ENCODE assay signal across 1 cellular context in the genomic region with DNA sequence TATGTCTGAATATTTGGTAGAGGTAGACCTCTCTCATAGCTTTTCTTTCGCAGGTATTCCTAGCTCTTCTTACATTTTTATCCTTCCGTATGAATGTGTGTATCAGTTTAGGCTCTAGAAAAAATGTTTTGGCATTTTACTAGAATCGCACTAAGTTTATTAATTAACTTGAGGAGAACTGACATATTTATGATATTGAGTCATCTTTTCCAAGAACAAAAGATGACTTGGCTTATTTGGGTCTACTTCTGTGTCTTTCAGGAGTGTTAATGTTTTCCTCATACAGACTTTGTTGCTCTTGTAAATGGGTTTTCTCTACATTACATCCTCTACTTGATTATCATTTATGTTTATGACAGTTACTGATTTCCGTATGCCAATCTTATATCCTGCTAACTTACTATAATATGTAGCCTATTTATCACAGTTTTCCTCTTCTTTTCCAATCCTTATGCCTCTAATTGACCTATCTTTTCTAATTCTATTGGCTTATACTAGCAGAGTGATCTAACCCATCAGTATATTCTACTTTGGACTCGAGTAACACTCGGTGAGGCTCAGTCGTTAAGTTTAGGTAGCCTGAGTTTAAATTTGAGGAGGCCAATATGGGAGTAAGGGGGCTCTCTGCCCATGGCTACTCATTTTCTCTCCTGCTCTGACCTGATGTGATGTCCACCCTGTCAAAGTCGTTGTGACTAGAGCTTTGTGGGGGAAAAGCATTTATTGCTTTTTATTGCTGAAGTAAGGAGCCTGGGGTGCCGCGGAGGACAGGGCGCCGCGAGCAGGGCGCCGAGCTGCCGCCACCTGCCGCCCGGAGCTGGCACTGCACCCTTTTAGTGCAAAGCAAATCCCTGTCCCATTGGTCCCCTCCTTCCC.
A peak's percentile ranks its signal among the peaks of the same experiment; 100 is the strongest.
TF ChIP-seq lines count a peak whose summit lies in the region.

No MANE protein-coding gene starts in this region.

TF ChIP-seq in K562, 482 proteins besides CTCF, POLR2A, EP300 and RAD21 (continued from another document):
- TF ChIP-seq, protein P1, sequence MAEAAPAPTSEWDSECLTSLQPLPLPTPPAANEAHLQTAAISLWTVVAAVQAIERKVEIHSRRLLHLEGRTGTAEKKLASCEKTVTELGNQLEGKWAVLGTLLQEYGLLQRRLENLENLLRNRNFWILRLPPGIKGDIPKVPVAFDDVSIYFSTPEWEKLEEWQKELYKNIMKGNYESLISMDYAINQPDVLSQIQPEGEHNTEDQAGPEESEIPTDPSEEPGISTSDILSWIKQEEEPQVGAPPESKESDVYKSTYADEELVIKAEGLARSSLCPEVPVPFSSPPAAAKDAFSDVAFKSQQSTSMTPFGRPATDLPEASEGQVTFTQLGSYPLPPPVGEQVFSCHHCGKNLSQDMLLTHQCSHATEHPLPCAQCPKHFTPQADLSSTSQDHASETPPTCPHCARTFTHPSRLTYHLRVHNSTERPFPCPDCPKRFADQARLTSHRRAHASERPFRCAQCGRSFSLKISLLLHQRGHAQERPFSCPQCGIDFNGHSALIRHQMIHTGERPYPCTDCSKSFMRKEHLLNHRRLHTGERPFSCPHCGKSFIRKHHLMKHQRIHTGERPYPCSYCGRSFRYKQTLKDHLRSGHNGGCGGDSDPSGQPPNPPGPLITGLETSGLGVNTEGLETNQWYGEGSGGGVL (CRISPR knock-in tag; IDR thresholded peaks at IDR 0.05): no peak
- TF ChIP-seq TBL1XR1 (IDR thresholded peaks at IDR 0.05; ENCODE audit: low read length in 2 of 2) (no peak), SMAD1 (IDR thresholded peaks at IDR 0.05; ENCODE audit: low read depth, low read length, partially characterized antibody) (no peak), GABPA (tag; conservative IDR thresholded peaks at IDR 0.05; ENCODE audit: low read depth) (no peak), ZNF830 (CRISPR knock-in tag; IDR thresholded peaks at IDR 0.05) (no peak), POU5F1 (IDR thresholded peaks at IDR 0.05; ENCODE audit: borderline replicate concordance, low read depth, low read length, partially characterized antibody) (no peak), KDM1A (IDR thresholded peaks at IDR 0.05) (no peak), MYC (IDR thresholded peaks at IDR 0.05; ENCODE audit: low read depth, low read length) (no peak), MYC (CRISPR knock-in tag; IDR thresholded peaks at IDR 0.05; ENCODE audit: borderline replicate concordance, low read depth) (no peak), TARDBP (IDR thresholded peaks at IDR 0.05) (no peak), HNRNPL (IDR thresholded peaks at IDR 0.05; ENCODE audit: low read depth, low read length) (no peak), ZNF174 (CRISPR knock-in tag; IDR thresholded peaks at IDR 0.05) (no peak), ZNF668 (CRISPR knock-in tag; IDR thresholded peaks at IDR 0.05) (no peak), L3MBTL2 (IDR thresholded peaks at IDR 0.05) (peak; percentile 49), TEAD4 (IDR thresholded peaks at IDR 0.05; ENCODE audit: low read length) (no peak), TEAD4 (CRISPR knock-in tag; IDR thresholded peaks at IDR 0.05; ENCODE audit: borderline replicate concordance) (no peak), SNRNP70 (optimal IDR thresholded peaks at IDR 0.05; ENCODE audit: low read depth, low read length) (no peak), ZSCAN29 (IDR thresholded peaks at IDR 0.05) (no peak), CHD1 (IDR thresholded peaks at IDR 0.05; ENCODE audit: low read length) (no peak), HOXB6 (CRISPR knock-in tag; IDR thresholded peaks at IDR 0.05; ENCODE audit: borderline replicate concordance) (no peak), ELF2 (CRISPR knock-in tag; IDR thresholded peaks at IDR 0.05) (peak; percentile 31; the same call in 1 of the 2 replicates), GATA2 (CRISPR knock-in tag; IDR thresholded peaks at IDR 0.05) (no peak), RBM14 (IDR thresholded peaks at IDR 0.05; ENCODE audit: borderline replicate concordance, insufficient read depth, low read depth, low read length) (no peak), POLR2G (IDR thresholded peaks at IDR 0.05; ENCODE audit: low read depth, low read length) (peak; percentile 76), ZBTB7A (IDR thresholded peaks at IDR 0.05; ENCODE audit: borderline replicate concordance, control insufficient read depth, low read depth, low read length) (no peak)
- TF ChIP-seq, protein P2, sequence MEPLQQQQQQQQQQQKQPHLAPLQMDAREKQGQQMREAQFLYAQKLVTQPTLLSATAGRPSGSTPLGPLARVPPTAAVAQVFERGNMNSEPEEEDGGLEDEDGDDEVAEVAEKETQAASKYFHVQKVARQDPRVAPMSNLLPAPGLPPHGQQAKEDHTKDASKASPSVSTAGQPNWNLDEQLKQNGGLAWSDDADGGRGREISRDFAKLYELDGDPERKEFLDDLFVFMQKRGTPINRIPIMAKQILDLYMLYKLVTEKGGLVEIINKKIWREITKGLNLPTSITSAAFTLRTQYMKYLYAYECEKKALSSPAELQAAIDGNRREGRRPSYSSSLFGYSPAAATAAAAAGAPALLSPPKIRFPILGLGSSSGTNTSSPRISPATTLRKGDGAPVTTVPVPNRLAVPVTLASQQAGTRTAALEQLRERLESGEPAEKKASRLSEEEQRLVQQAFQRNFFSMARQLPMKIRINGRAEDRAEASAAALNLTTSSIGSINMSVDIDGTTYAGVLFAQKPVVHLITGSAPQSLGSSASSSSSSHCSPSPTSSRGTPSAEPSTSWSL (CRISPR knock-in tag; IDR thresholded peaks at IDR 0.05; ENCODE audit: borderline replicate concordance): no peak
- TF ChIP-seq, protein P3, sequence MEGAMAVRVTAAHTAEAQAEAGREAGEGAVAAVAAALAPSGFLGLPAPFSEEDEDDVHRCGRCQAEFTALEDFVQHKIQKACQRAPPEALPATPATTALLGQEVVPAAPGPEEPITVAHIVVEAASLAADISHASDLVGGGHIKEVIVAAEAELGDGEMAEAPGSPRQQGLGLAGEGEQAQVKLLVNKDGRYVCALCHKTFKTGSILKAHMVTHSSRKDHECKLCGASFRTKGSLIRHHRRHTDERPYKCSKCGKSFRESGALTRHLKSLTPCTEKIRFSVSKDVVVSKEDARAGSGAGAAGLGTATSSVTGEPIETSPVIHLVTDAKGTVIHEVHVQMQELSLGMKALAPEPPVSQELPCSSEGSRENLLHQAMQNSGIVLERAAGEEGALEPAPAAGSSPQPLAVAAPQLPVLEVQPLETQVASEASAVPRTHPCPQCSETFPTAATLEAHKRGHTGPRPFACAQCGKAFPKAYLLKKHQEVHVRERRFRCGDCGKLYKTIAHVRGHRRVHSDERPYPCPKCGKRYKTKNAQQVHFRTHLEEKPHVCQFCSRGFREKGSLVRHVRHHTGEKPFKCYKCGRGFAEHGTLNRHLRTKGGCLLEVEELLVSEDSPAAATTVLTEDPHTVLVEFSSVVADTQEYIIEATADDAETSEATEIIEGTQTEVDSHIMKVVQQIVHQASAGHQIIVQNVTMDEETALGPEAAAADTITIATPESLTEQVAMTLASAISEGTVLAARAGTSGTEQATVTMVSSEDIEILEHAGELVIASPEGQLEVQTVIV (CRISPR knock-in tag; IDR thresholded peaks at IDR 0.05; ENCODE audit: borderline replicate concordance): no peak
- TF ChIP-seq, protein P4, sequence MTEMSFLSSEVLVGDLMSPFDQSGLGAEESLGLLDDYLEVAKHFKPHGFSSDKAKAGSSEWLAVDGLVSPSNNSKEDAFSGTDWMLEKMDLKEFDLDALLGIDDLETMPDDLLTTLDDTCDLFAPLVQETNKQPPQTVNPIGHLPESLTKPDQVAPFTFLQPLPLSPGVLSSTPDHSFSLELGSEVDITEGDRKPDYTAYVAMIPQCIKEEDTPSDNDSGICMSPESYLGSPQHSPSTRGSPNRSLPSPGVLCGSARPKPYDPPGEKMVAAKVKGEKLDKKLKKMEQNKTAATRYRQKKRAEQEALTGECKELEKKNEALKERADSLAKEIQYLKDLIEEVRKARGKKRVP (CRISPR knock-in tag; IDR thresholded peaks at IDR 0.05): no peak
- TF ChIP-seq, protein P5, sequence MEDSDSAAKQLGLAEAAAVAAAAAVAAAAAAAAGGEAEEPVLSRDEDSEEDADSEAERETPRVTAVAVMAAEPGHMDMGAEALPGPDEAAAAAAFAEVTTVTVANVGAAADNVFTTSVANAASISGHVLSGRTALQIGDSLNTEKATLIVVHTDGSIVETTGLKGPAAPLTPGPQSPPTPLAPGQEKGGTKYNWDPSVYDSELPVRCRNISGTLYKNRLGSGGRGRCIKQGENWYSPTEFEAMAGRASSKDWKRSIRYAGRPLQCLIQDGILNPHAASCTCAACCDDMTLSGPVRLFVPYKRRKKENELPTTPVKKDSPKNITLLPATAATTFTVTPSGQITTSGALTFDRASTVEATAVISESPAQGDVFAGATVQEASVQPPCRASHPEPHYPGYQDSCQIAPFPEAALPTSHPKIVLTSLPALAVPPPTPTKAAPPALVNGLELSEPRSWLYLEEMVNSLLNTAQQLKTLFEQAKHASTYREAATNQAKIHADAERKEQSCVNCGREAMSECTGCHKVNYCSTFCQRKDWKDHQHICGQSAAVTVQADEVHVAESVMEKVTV (CRISPR knock-in tag; IDR thresholded peaks at IDR 0.05): peak; percentile 79
